1 cellular context compared by ENCODE assay signal in the genomic region with DNA sequence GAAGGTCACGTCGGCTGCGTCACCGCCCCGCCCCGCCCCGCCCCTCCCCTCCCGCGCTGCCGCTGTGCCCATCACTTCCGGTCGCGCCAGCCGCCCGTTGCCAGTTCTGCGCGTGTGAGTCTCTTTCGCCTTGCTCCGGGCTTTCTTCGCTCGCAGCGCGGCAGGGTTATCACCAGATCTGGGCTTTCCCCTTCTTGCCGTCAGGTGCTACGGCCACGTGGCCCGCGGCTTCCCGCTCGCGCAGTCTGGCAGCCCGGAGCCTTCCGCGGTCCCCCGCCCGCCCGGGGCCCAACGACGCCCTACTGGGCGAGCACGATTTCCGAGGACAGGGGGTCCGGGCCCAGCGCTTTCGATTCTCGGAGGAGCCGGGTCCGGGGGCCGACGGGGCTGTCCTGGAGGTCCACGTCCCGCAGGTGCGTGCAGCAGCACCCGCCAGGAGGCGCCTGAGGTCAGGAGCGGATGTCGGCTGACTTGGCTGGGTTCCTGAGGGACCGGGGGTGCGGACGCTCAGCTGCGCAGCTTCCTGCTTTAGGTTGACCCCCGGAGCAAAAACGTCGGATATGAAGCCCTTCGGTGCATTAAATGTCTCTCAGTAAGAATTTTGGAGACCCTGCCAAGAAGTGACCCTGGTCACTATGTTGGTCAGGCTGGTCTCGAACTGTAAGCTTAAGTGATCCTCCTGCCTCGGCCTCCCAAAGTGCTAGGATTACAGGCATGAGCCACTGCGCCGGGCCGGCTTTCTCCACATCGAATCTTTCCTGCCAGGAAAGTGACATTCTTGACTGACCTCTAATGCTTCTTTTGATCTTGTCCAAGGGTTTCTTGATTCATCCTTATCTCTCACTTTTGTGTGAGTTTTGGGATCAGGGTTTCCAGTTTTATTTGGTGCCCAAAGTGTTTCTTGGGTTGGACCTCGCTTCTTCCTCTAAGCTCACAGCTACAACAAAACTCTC.
TF ChIP-seq lines count a peak whose summit lies in the region.

A gene with protein sequence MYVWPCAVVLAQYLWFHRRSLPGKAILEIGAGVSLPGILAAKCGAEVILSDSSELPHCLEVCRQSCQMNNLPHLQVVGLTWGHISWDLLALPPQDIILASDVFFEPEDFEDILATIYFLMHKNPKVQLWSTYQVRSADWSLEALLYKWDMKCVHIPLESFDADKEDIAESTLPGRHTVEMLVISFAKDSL (plus strand): TSS at position 74 of the 953 bp plus-strand sequence. CDS start 2,872 bp downstream, outside the sequence.

TF ChIP-seq in WTC11, 78 proteins besides CTCF, POLR2A, EP300 and RAD21 (continued from another document):
- TF ChIP-seq, protein P1, sequence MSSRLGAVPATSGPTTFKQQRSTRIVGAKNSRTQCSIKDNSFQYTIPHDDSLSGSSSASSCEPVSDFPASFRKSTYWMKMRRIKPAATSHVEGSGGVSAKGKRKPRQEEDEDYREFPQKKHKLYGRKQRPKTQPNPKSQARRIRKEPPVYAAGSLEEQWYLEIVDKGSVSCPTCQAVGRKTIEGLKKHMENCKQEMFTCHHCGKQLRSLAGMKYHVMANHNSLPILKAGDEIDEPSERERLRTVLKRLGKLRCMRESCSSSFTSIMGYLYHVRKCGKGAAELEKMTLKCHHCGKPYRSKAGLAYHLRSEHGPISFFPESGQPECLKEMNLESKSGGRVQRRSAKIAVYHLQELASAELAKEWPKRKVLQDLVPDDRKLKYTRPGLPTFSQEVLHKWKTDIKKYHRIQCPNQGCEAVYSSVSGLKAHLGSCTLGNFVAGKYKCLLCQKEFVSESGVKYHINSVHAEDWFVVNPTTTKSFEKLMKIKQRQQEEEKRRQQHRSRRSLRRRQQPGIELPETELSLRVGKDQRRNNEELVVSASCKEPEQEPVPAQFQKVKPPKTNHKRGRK (CRISPR knock-in tag; IDR thresholded peaks at IDR 0.05; ENCODE audit: borderline replicate concordance): no peak
TF ChIP-seq in WTC11: peak in this region for 7.
